Comparison of ENCODE assay signal across 9 cellular contexts in the genomic region with DNA sequence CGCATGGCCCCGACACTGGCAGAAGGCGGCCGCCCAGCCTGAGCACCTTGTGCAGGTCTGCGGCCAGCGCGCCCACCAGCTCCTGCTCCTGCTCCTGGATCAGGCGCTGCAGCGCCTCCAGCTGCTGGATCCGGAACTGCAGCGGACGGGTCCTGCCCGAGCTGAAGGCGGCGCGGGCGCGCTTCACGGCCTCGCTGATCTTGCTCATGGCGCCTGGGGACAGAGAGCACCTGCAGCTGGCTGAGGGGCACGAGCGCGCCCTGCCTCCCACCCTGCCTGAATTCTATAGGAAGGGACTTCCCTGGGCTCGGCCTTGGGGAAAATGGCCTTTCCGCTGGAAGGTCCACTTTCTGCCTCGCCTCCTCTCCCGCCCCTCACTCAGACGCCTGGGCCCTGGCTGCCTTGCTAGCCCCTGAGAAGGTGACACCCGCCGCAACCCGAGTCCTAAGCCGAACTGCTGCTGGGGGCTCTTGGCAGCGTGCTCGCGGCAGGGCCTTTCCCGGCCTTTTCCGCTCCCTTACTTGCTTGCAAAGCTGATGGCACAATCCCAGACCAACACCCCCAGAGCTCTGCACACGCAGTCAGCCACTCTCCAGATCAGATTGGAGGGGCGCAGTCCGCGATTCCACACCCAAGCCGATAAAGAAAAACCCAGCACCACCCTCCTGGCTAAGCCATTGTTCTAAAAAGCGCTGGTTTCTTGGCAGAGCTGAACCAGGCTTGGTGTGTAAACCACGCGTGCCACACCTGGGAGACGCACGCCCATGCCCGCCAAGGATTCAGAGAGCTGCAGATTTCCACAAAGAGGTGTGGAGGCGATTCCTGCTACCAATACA. TPM values are rescaled to one million over a fixed set of nuclear protein-coding genes. Genes with fewer than 3 reads are reported as not detected.
A peak's percentile ranks its signal among the peaks of the same experiment; 100 is the strongest.
DNase-seq lines count a peak whose midpoint lies in the region; ATAC-seq and TF ChIP-seq lines count a peak whose summit lies in the region.
"Had no signal": no experiment of that assay in that cellular context is flagged by ENCODE, and none has a peak within 500 bp of the region (broad histone marks: within the 10 kb centered on the region; RNA-seq: fewer than 3 reads in every experiment).

No MANE protein-coding gene starts in this region.

- no peaks in the 10 kb centered on the region for H4K20me1 ChIP-seq in neural progenitor cell (ENCODE audit: low read depth)

- peak overlapping the region; percentile 73 for H3K4me2 ChIP-seq in neural progenitor cell

- peak; percentile 72 to 90 (median 83) for DNase-seq in CD8-positive, alpha-beta T cell
- DNase-seq in HFFc6 = peak; percentile 48
- DNase-seq in activated gamma-delta T cell treated with Interleukin-2 at 50 U/mL for 16 hours = peak; percentile 82
- peak; percentile 49 for DNase-seq in foreskin melanocyte
- DNase-seq in neural progenitor cell (ENCODE audit: low spot score) = peak; percentile 95

- POLR2A ChIA-PET in CD8-positive, alpha-beta T cell (lab: Charles Lee) = interaction anchor here (1.4 kb wide), 1 partner anchor 96 kb away, joined by 4 read pairs; the partner anchor contains the start of gene ALDH3A2

- H3K36me3 ChIP-seq in CD8-positive, alpha-beta T cell (ENCODE audit: insufficient read depth, low read length) = no peaks in the 10 kb centered on the region
- no peaks in the 10 kb centered on the region for H3K36me3 ChIP-seq in neural progenitor cell
- H3K36me3 ChIP-seq: SJSA1 had no signal

- H3K4me1 Mint-ChIP-seq in CD8-positive, alpha-beta T cell (ENCODE audit: low read depth) = peaks cover 8% of the 10 kb centered on the region
- H3K4me1 Mint-ChIP-seq in HFFc6 (ENCODE audit: low read depth) = peaks cover 17% of the 10 kb centered on the region
- peaks cover 9% of the 10 kb centered on the region for H3K4me1 Mint-ChIP-seq in neural progenitor cell
- H3K4me1 Mint-ChIP-seq in stimulated activated naive CD8-positive, alpha-beta T cell treated with anti-CD3 and anti-CD28 coated beads, Interleukin-15, Interleukin-2, amounts not matched to agents 100 ng/mL and 50 ng/mL, for 24 hours (ENCODE audit: low read depth) = no peaks in the 10 kb centered on the region

- H2AFZ ChIP-seq in neural progenitor cell (replicated peaks) = peak overlapping the region; percentile 99

- H3K27me3 ChIP-seq in CD8-positive, alpha-beta T cell (ENCODE audit: insufficient read depth, low read length) = no peaks in the 10 kb centered on the region
- peaks cover 5% of the 10 kb centered on the region for H3K27me3 ChIP-seq in neural progenitor cell
- H3K27me3 ChIP-seq: SJSA1 had no signal

- H3K9ac ChIP-seq in neural progenitor cell = no peak overlapping the region

- H3K27me3 Mint-ChIP-seq in CD8-positive, alpha-beta T cell (ENCODE audit: low read depth) = peaks cover 11% of the 10 kb centered on the region
- H3K27me3 Mint-ChIP-seq in HFFc6 (ENCODE audit: insufficient read depth) = peaks cover 29% of the 10 kb centered on the region
- peaks cover 13% of the 10 kb centered on the region for H3K27me3 Mint-ChIP-seq in neural progenitor cell (ENCODE audit: insufficient read depth, low read depth)
- peaks cover 12% of the 10 kb centered on the region for H3K27me3 Mint-ChIP-seq in stimulated activated naive CD8-positive, alpha-beta T cell treated with anti-CD3 and anti-CD28 coated beads, Interleukin-15, Interleukin-2, amounts not matched to agents 100 ng/mL and 50 ng/mL, for 24 hours

- no peak overlapping the region for H3K27ac Mint-ChIP-seq in CD8-positive, alpha-beta T cell
- no peak overlapping the region for H3K27ac Mint-ChIP-seq in HFFc6
- H3K27ac Mint-ChIP-seq in neural progenitor cell = no peak overlapping the region
- H3K27ac Mint-ChIP-seq in stimulated activated naive CD8-positive, alpha-beta T cell treated with anti-CD3 and anti-CD28 coated beads, Interleukin-15, Interleukin-2, amounts not matched to agents 100 ng/mL and 50 ng/mL, for 24 hours = no peak overlapping the region

- H3K9me3 Mint-ChIP-seq in CD8-positive, alpha-beta T cell = no peaks in the 10 kb centered on the region
- no peaks in the 10 kb centered on the region for H3K9me3 Mint-ChIP-seq in HFFc6
- H3K9me3 Mint-ChIP-seq in neural progenitor cell = peaks cover 3% of the 10 kb centered on the region
- H3K9me3 Mint-ChIP-seq in stimulated activated naive CD8-positive, alpha-beta T cell treated with anti-CD3 and anti-CD28 coated beads, Interleukin-15, Interleukin-2, amounts not matched to agents 100 ng/mL and 50 ng/mL, for 24 hours = no peaks in the 10 kb centered on the region

- H3F3A ChIP-seq in neural progenitor cell (ENCODE audit: low read depth) = peaks cover 13% of the 10 kb centered on the region

- H3K4me3 ChIP-seq in CD8-positive, alpha-beta T cell (ENCODE audit: low read depth, low read length) = peak overlapping the region; percentile 31
- H3K4me3 ChIP-seq in neural progenitor cell = peak overlapping the region; percentile 48
- H3K4me3 ChIP-seq: SJSA1 had no signal

- TF ChIP-seq CTCF in CD8-positive, alpha-beta T cell (IDR thresholded peaks at IDR 0.05) = peak; percentile 77
- TF ChIP-seq CTCF in HFFc6 (IDR thresholded peaks at IDR 0.05) (peak; percentile 88), neural progenitor cell (IDR thresholded peaks at IDR 0.05) (peak; percentile 82)

- peak; percentile 98 for ATAC-seq in CD8-positive, alpha-beta T cell
- no peak for ATAC-seq in HG02938 (IDR thresholded peaks at IDR 0.05; ENCODE audit: unreplicated experiment)

- no peaks in the 10 kb centered on the region for H3K36me3 Mint-ChIP-seq in CD8-positive, alpha-beta T cell
- H3K36me3 Mint-ChIP-seq in HFFc6 (ENCODE audit: low read depth) = no peaks in the 10 kb centered on the region
- H3K36me3 Mint-ChIP-seq in neural progenitor cell = no peaks in the 10 kb centered on the region
- H3K36me3 Mint-ChIP-seq in stimulated activated naive CD8-positive, alpha-beta T cell treated with anti-CD3 and anti-CD28 coated beads, Interleukin-15, Interleukin-2, amounts not matched to agents 100 ng/mL and 50 ng/mL, for 24 hours (ENCODE audit: low read depth) = no peaks in the 10 kb centered on the region

- H3K4me1 ChIP-seq in CD8-positive, alpha-beta T cell (ENCODE audit: insufficient read depth, low read length) = peaks cover 5% of the 10 kb centered on the region
- H3K4me1 ChIP-seq in neural progenitor cell = peaks cover 11% of the 10 kb centered on the region
- H3K4me1 ChIP-seq: SJSA1 had no signal

- intact Hi-C loops in CD8-positive, alpha-beta T cell (cut with DNase I, micrococcal nuclease) = no loop called here

- CTCF ChIA-PET in CD8-positive, alpha-beta T cell (lab: Charles Lee) = interaction anchor here (0.6 to 2.4 kb wide), 28 partner anchors 9 to 380 kb away, joined by 3 to 17 read pairs (median 4); partner anchors contain the start of gene ALDH3A2

- no peaks in the 10 kb centered on the region for H3K79me2 ChIP-seq in neural progenitor cell (ENCODE audit: low read depth)

- H3K4me3 Mint-ChIP-seq in CD8-positive, alpha-beta T cell = peak overlapping the region; percentile 67
- 0 out of 2 replicates have a peak overlapping the region, but pooled peaks have one; percentile 26 for H3K4me3 Mint-ChIP-seq in HFFc6
- peak overlapping the region; percentile 70 for H3K4me3 Mint-ChIP-seq in neural progenitor cell
- H3K4me3 Mint-ChIP-seq in stimulated activated naive CD8-positive, alpha-beta T cell treated with anti-CD3 and anti-CD28 coated beads, Interleukin-15, Interleukin-2, amounts not matched to agents 100 ng/mL and 50 ng/mL, for 24 hours = peak overlapping the region; percentile 30

- H3K9me3 ChIP-seq in CD8-positive, alpha-beta T cell (ENCODE audit: low read length) = no peaks in the 10 kb centered on the region
- H3K9me3 ChIP-seq in neural progenitor cell (ENCODE audit: low read depth) = no peaks in the 10 kb centered on the region
- H3K9me3 ChIP-seq: SJSA1 had no signal

- H3K27ac ChIP-seq in CD8-positive, alpha-beta T cell (ENCODE audit: low read depth, low read length) = no peak overlapping the region
- H3K27ac ChIP-seq in neural progenitor cell = no peak overlapping the region
- H3K27ac ChIP-seq: SJSA1 had no signal

TF ChIP-seq in PFSK-1, 5 proteins besides CTCF, POLR2A, EP300 and RAD21:
- TF ChIP-seq TAF1 (IDR thresholded peaks at IDR 0.05; ENCODE audit: borderline replicate concordance, insufficient read depth, low read length) = no peak
- peak; percentile 76 for TF ChIP-seq FOXP2 (optimal IDR thresholded peaks at IDR 0.05; ENCODE audit: borderline replicate concordance, extremely low read depth, extremely low read length, insufficient read depth)

RNA-seq across cellular contexts. Expression of gene ALDH3A1, which starts 3.0 kb away (rescaled TPM):
- total RNA-seq in CD8-positive, alpha-beta T cell = not detected
- total RNA-seq in HFFc6 (2021; fragmentation: NEBNext Ultra II Directional; extraction: Animal tissue kit (Norgen Biotek cat#: 25700)) = under 1 TPM in 2 of 6 experiments, not detected in 4; 0.24 to 0.25 TPM
- 0.20 TPM for polyA plus RNA-seq in PFSK-1 (2012; ENCODE audit: insufficient read length, low read depth)
- total RNA-seq in neural progenitor cell (ENCODE audit: low replicate concordance) = 1.4 TPM in 1 of 2 replicates, not detected in the other
- total RNA-seq: SJSA1 had no signal

RNA-seq across cellular contexts. Expression of gene SLC47A2, which starts 28.8 kb away (rescaled TPM):
- not detected for total RNA-seq in CD8-positive, alpha-beta T cell
- total RNA-seq in HFFc6 (2021; fragmentation: NEBNext Ultra II Directional; extraction: Animal tissue kit (Norgen Biotek cat#: 25700)) = not detected
- not detected for polyA plus RNA-seq in PFSK-1 (2012; ENCODE audit: insufficient read length, low read depth)
- total RNA-seq in neural progenitor cell (ENCODE audit: low replicate concordance) = 0.39 and 0.43 TPM in 2 replicates
- total RNA-seq: SJSA1 had no signal
